In the genomic region with DNA sequence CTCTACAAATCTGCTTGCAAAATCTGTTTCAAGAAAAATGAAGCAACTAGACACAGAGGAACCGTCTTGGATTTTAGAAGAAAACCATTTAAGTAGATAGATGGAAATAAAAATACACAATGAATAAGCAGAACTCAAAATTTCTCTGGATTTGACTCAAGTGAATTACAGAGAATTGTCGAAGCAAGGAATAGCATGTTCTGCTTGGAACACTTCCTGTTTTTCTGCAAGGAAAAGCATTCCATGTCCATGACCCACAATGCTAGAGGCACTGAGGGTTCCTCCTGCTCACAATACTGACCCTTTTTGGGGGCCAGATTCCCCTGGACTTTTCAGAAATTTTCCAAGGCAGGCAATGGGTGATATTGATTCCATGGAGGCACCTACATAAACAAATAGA, we compare ENCODE assay signal across 21 cellular contexts. TPM values are rescaled to one million over a fixed set of nuclear protein-coding genes. Genes with fewer than 3 reads are reported as not detected.
A peak's percentile ranks its signal among the peaks of the same experiment; 100 is the strongest.
DNase-seq lines count a peak whose midpoint lies in the region; ATAC-seq and TF ChIP-seq lines count a peak whose summit lies in the region.
"Had no signal": no experiment of that assay in that cellular context is flagged by ENCODE, and none has a peak within 500 bp of the region (broad histone marks: within the 10 kb centered on the region; RNA-seq: fewer than 3 reads in every experiment).

No MANE protein-coding gene starts in this region.

- intact Hi-C loops in posterior cingulate gyrus (cut with DNase I) = no loop called here

- WGBS in suprapubic skin = 23% methylated on average over 2 of the region's 2 CpGs

- no peaks in the 10 kb centered on the region for H4K20me1 ChIP-seq in MM.1S (ENCODE audit: insufficient read depth, low read length)

- TF ChIP-seq CTCF in coronary artery (IDR thresholded peaks at IDR 0.05) = no peak
- no peak for TF ChIP-seq CTCF in suprapubic skin (IDR thresholded peaks at IDR 0.05)
- TF ChIP-seq CTCF in MM.1S (IDR thresholded peaks at IDR 0.05; ENCODE audit: low read length) = no peak

- TF ChIP-seq EP300 in suprapubic skin (IDR thresholded peaks at IDR 0.05) = peak; percentile 94

- no peaks in the 10 kb centered on the region for H3K9me2 ChIP-seq in MM.1S (replicated peaks; ENCODE audit: insufficient read depth, low read length)

- H3K9me3 ChIP-seq in suprapubic skin (no peaks in the 10 kb centered on the region), MM.1S (replicated peaks; ENCODE audit: insufficient read depth, low read length) (no peaks in the 10 kb centered on the region)
- H3K9me3 ChIP-seq: testis had no signal

- H3K27me3 Mint-ChIP-seq in T-helper 2 cell treated with Interferon-gamma antibody and Interleukin-4, amounts not matched to agents 5 μg/mL and 100 μg/mL, for 36 hours (ENCODE audit: low read depth) = peaks cover 1% of the 10 kb centered on the region

- H3K4me1 ChIP-seq in suprapubic skin (peaks cover 11% of the 10 kb centered on the region), MM.1S (ENCODE audit: low read length) (no peaks in the 10 kb centered on the region)
- H3K4me1 ChIP-seq: testis had no signal

- H3K4me3 ChIP-seq in coronary artery = no peak overlapping the region
- no peak overlapping the region for H3K4me3 ChIP-seq in suprapubic skin
- H3K4me3 ChIP-seq in MM.1S (ENCODE audit: low read length) = no peak overlapping the region
- H3K4me3 ChIP-seq: testis had no signal

- no peaks in the 10 kb centered on the region for H3K9me3 Mint-ChIP-seq in T-helper 2 cell treated with Interferon-gamma antibody and Interleukin-4, amounts not matched to agents 5 μg/mL and 100 μg/mL, for 36 hours
- H3K9me3 Mint-ChIP-seq: activated naive CD8-positive, alpha-beta T cell treated with anti-CD3 and anti-CD28 coated beads, Interleukin-2, amount 50 U/mL, for 24 hours; activated T-helper 1 cell treated with anti-CD3 and anti-CD28 coated beads, Interleukin-12 subunit alpha, Interleukin-12 subunit beta, Interleukin-2, Interleukin-4 antibody, amounts not matched to agents 30 ng/mL and 10 ng/mL and 1 ng/mL, durations not matched to agents 14 hours and 24 hours and 36 hours; H9; WTC11 had no signal

- no peaks in the 10 kb centered on the region for H3K36me3 ChIP-seq in suprapubic skin
- H3K36me3 ChIP-seq in MM.1S (replicated peaks; ENCODE audit: insufficient read depth, low read length) = no peaks in the 10 kb centered on the region

- H3K27ac ChIP-seq in coronary artery (peak overlapping the region; percentile 75 to 92), suprapubic skin (peak overlapping the region; percentile 55), MM.1S (ENCODE audit: low read length) (no peak overlapping the region)
- H3K27ac ChIP-seq: foreskin keratinocyte had no signal

- H3K27ac Mint-ChIP-seq in T-helper 2 cell treated with Interferon-gamma antibody and Interleukin-4, amounts not matched to agents 5 μg/mL and 100 μg/mL, for 36 hours = no peak overlapping the region
- H3K27ac Mint-ChIP-seq: activated naive CD8-positive, alpha-beta T cell treated with anti-CD3 and anti-CD28 coated beads, Interleukin-2, amount 50 U/mL, for 24 hours; activated T-helper 1 cell treated with anti-CD3 and anti-CD28 coated beads, Interleukin-12 subunit alpha, Interleukin-12 subunit beta, Interleukin-2, Interleukin-4 antibody, amounts not matched to agents 30 ng/mL and 10 ng/mL and 1 ng/mL, durations not matched to agents 14 hours and 24 hours and 36 hours; naive thymus-derived CD8-positive, alpha-beta T cell; T-helper 17 cell had no signal

- DNase-seq in HCEC 1CT (peak; percentile 45), coronary artery (ENCODE audit: low spot score) (no peak), kidney glomerular epithelial cell (lab: John Stamatoyannopoulos, UW) (peak; percentile 43), suprapubic skin (ENCODE audit: low spot score in 2 of 2) (no peak), posterior cingulate gyrus (no peak), MM.1S (no peak)
- DNase-seq in T-helper 2 cell treated with Interferon-gamma antibody and Interleukin-4, amounts not matched to agents 5 μg/mL and 100 μg/mL, for 36 hours (ENCODE audit: low spot score) = no peak
- DNase-seq: activated naive CD8-positive, alpha-beta T cell treated with anti-CD3 and anti-CD28 coated beads, Interleukin-2, amount 50 U/mL, for 24 hours; C1 segment of cervical spinal cord; dermis blood vessel endothelial cell; H9; naive thymus-derived CD8-positive, alpha-beta T cell; NCI-H1694 treated with DMSO at 0.1 percent for 48 hours; NCI-H446; SIG-M5; T-helper 17 cell; testis had no signal

- H3K4me2 ChIP-seq in MM.1S (ENCODE audit: low read depth, low read length) = no peak overlapping the region

- no peaks in the 10 kb centered on the region for H3K4me1 Mint-ChIP-seq in T-helper 2 cell treated with Interferon-gamma antibody and Interleukin-4, amounts not matched to agents 5 μg/mL and 100 μg/mL, for 36 hours (ENCODE audit: low read depth)
- H3K4me1 Mint-ChIP-seq: activated naive CD8-positive, alpha-beta T cell treated with anti-CD3 and anti-CD28 coated beads, Interleukin-2, amount 50 U/mL, for 24 hours; naive thymus-derived CD8-positive, alpha-beta T cell had no signal

- no peak overlapping the region for H2AFZ ChIP-seq in MM.1S (ENCODE audit: low read length)

- no peaks in the 10 kb centered on the region for H3K27me3 ChIP-seq in suprapubic skin
- H3K27me3 ChIP-seq in MM.1S (replicated peaks; ENCODE audit: insufficient read depth, low read length) = no peaks in the 10 kb centered on the region
- H3K27me3 ChIP-seq: foreskin keratinocyte, testis had no signal

- no peak for ATAC-seq in GM18868 (IDR thresholded peaks at IDR 0.05; ENCODE audit: unreplicated experiment)
- ATAC-seq: activated naive CD8-positive, alpha-beta T cell treated with anti-CD3 and anti-CD28 coated beads, Interleukin-2, amount 50 U/mL, for 24 hours; foreskin keratinocyte; naive thymus-derived CD8-positive, alpha-beta T cell; T-helper 17 cell; WTC11 had no signal

- no peak for TF ChIP-seq POLR2A in suprapubic skin (IDR thresholded peaks at IDR 0.05)

- no peaks in the 10 kb centered on the region for H3K79me2 ChIP-seq in MM.1S (ENCODE audit: low read length)

- H3F3A ChIP-seq in MM.1S (ENCODE audit: insufficient read depth, low read length) = no peaks in the 10 kb centered on the region

- H3K9ac ChIP-seq in MM.1S (ENCODE audit: low read length) = no peak overlapping the region

- H3K36me3 Mint-ChIP-seq in T-helper 2 cell treated with Interferon-gamma antibody and Interleukin-4, amounts not matched to agents 5 μg/mL and 100 μg/mL, for 36 hours (ENCODE audit: low read depth) = no peaks in the 10 kb centered on the region
- H3K36me3 Mint-ChIP-seq: naive thymus-derived CD8-positive, alpha-beta T cell; WTC11 had no signal

- no peak overlapping the region for H3K4me3 Mint-ChIP-seq in T-helper 2 cell treated with Interferon-gamma antibody and Interleukin-4, amounts not matched to agents 5 μg/mL and 100 μg/mL, for 36 hours
- H3K4me3 Mint-ChIP-seq: activated naive CD8-positive, alpha-beta T cell treated with anti-CD3 and anti-CD28 coated beads, Interleukin-2, amount 50 U/mL, for 24 hours; activated T-helper 1 cell treated with anti-CD3 and anti-CD28 coated beads, Interleukin-12 subunit alpha, Interleukin-12 subunit beta, Interleukin-2, Interleukin-4 antibody, amounts not matched to agents 30 ng/mL and 10 ng/mL and 1 ng/mL, durations not matched to agents 14 hours and 24 hours and 36 hours; H9; naive thymus-derived CD8-positive, alpha-beta T cell; T-helper 17 cell; WTC11 had no signal

RNA-seq across cellular contexts. Expression of a gene that starts 29.8 kb away (rescaled TPM):
- 10 to 100 TPM in 1 of 4 donors, 1 to 10 TPM in 3; 3.6 to 16.2 (median 6.4) TPM for total RNA-seq in suprapubic skin
- total RNA-seq: naive thymus-derived CD8-positive, alpha-beta T cell had no signal

Comparison
In these comparisons a context has a peak if more than half of its experiments do, and no peak if none do; other contexts are left out.
1. DNase-seq: peak in HCEC 1CT (single experiment) and kidney glomerular epithelial cell (single experiment); none in coronary artery (single experiment), suprapubic skin (0 of 2), posterior cingulate gyrus (0 of 10), MM.1S (single experiment) and T-helper 2 cell treated with Interferon-gamma antibody and Interleukin-4, amounts not matched to agents 5 μg/mL and 100 μg/mL, for 36 hours (single experiment).